Comparison of ENCODE assay signal across 8 cellular contexts in the genomic region with DNA sequence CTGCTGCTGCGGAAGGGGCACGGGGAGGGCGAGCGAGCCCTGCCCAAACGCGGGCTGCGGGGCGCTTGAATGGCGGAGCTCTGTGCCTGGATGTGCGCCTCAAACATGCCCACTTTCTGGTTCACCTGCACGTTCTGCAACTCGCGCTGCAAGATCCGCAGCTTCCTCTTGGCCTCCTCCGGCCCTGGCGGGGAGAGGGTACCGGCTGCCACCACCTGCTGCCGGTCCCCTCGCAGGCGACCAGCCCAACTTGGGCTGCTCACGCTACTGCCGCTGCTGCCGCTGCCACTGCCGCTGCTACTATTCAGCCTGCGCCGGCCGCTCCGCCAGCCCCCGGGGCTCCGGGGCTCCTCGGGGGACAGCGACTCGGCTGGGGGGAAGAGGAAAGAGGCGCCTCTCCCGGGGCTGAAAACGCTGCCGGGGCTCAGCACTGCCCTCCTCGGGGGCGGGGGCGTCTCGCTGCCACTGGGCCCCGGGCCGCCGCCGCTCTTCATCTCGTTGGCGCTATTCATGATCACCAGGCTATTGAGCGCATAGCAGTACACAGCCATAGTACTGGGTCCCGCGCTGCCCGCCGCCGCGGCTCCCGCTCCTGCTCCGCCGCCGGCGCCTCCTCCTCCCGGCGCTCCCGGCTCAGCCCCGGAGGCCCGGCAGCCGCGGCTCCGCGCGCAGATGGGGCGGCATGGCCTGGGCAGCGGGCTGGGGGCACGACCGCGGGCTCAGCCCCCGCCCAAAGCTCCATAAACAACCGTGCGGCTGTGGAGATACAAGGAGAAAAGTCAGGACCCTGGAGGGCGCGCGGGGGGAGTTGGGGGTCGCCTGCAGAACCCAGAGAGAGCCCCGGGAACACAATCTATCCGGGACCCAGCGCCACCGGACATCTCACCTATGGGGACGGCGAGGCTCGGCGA. TPM values are rescaled to one million over a fixed set of nuclear protein-coding genes. Genes with fewer than 3 reads are reported as not detected.
DNase-seq lines count a peak whose midpoint lies in the region; ATAC-seq and TF ChIP-seq lines count a peak whose summit lies in the region.

No MANE protein-coding gene starts in this region.

- peak overlapping the region; percentile 78 for H3K4me3 ChIP-seq in HL-60 (replicated peaks; ENCODE audit: insufficient read depth, low read length)
- H3K4me3 ChIP-seq in ectodermal cell (ENCODE audit: insufficient read depth, low read depth, low read length) = peak overlapping the region; percentile 71
- H3K4me3 ChIP-seq in lower lobe of right lung = peak overlapping the region; percentile 98

- intact Hi-C loops in activated CD4-positive, alpha-beta T cell treated with anti-CD3 and anti-CD28 coated beads, Interleukin-2, amount 10 ng/mL, durations not matched to agents 24 days and 14 days (cut with micrococcal nuclease) = loop anchor here (1.0 to 10.0 kb wide), 5 partner anchors 29 to 332 kb away; partner anchors contain the start of genes PARP1 and STUM
- intact Hi-C loops in lower lobe of right lung (cut with DNase I) = no loop called here

- H3K27ac ChIP-seq in C4-2B = peak overlapping the region; percentile 84; the same call in 1 of the 2 replicates
- peak overlapping the region; percentile 93 for H3K27ac ChIP-seq in HL-60 (replicated peaks)
- no peak overlapping the region for H3K27ac ChIP-seq in ectodermal cell (ENCODE audit: insufficient read depth, low read depth, low read length, poor library complexity, severe bottlenecking)
- peak overlapping the region; percentile 89 for H3K27ac ChIP-seq in lower lobe of right lung

- no peak for TF ChIP-seq CTCF in C4-2B (conservative IDR thresholded peaks at IDR 0.05)
- no peak for TF ChIP-seq CTCF in HL-60 (IDR thresholded peaks at IDR 0.05; ENCODE audit: insufficient read depth, low read length)
- peak; percentile 32 for TF ChIP-seq CTCF in lower lobe of right lung (IDR thresholded peaks at IDR 0.05)

- peaks cover 45% of the 10 kb centered on the region for H3K4me1 Mint-ChIP-seq in activated CD4-positive, alpha-beta T cell treated with anti-CD3 and anti-CD28 coated beads, Interleukin-2, amount 10 ng/mL, durations not matched to agents 24 days and 14 days
- H3K4me1 Mint-ChIP-seq in stimulated activated naive CD8-positive, alpha-beta T cell treated with anti-CD3 and anti-CD28 coated beads, Interleukin-15, amount 100 ng/mL, for 72 hours = peaks cover 33% of the 10 kb centered on the region

- H3K27ac Mint-ChIP-seq in activated CD4-positive, alpha-beta T cell treated with anti-CD3 and anti-CD28 coated beads, Interleukin-2, amount 10 ng/mL, durations not matched to agents 24 days and 14 days = peak overlapping the region; percentile 94
- H3K27ac Mint-ChIP-seq in stimulated activated naive CD8-positive, alpha-beta T cell treated with anti-CD3 and anti-CD28 coated beads, Interleukin-15, amount 100 ng/mL, for 72 hours = peak overlapping the region; percentile 61 to 96

- H3K4me3 Mint-ChIP-seq in activated CD4-positive, alpha-beta T cell treated with anti-CD3 and anti-CD28 coated beads, Interleukin-2, amount 10 ng/mL, durations not matched to agents 24 days and 14 days = peak overlapping the region; percentile 84
- H3K4me3 Mint-ChIP-seq in stimulated activated naive CD8-positive, alpha-beta T cell treated with anti-CD3 and anti-CD28 coated beads, Interleukin-15, amount 100 ng/mL, for 72 hours = peak overlapping the region; percentile 78 to 91

- DNase-seq in HL-60 (ENCODE audit: low read depth in 1 of 2, low spot score in 1 of 2) (peak; percentile 12 to 44), lower lobe of right lung (peak; percentile 67), OCI-M2 (lab: John Stamatoyannopoulos, UW; ENCODE audit: unreplicated experiment) (no peak)
- DNase-seq in activated CD4-positive, alpha-beta T cell treated with anti-CD3 and anti-CD28 coated beads, Interleukin-2, amount 10 ng/mL, durations not matched to agents 24 days and 14 days = peak; percentile 86
- DNase-seq in stimulated activated naive CD8-positive, alpha-beta T cell treated with anti-CD3 and anti-CD28 coated beads, Interleukin-15, amount 100 ng/mL, for 72 hours = peak; percentile 72 to 77

- ATAC-seq in GM19324 (IDR thresholded peaks at IDR 0.05; ENCODE audit: low FRiP score, unreplicated experiment) (peak; percentile 30), lower lobe of right lung (peak; percentile 63)
- ATAC-seq in stimulated activated naive CD8-positive, alpha-beta T cell treated with anti-CD3 and anti-CD28 coated beads, Interleukin-15, amount 100 ng/mL, for 72 hours = peak; percentile 74

- WGBS in ectodermal cell, 2 experiments = 6 to 7% methylated on average over 89 of the region's 89 CpGs

- H3K4me1 ChIP-seq in ectodermal cell (ENCODE audit: control insufficient read depth, insufficient read depth, low read length) = peaks cover 24% of the 10 kb centered on the region
- H3K4me1 ChIP-seq in lower lobe of right lung = peaks cover 58% of the 10 kb centered on the region

- no peaks in the 10 kb centered on the region for H3K27me3 Mint-ChIP-seq in activated CD4-positive, alpha-beta T cell treated with anti-CD3 and anti-CD28 coated beads, Interleukin-2, amount 10 ng/mL, durations not matched to agents 24 days and 14 days
- H3K27me3 Mint-ChIP-seq in stimulated activated naive CD8-positive, alpha-beta T cell treated with anti-CD3 and anti-CD28 coated beads, Interleukin-15, amount 100 ng/mL, for 72 hours = no peaks in the 10 kb centered on the region

- no peaks in the 10 kb centered on the region for H3K27me3 ChIP-seq in HL-60 (ENCODE audit: insufficient read depth, poor library complexity, severe bottlenecking)
- H3K27me3 ChIP-seq in ectodermal cell (ENCODE audit: control insufficient read depth, insufficient read depth, low read length, poor library complexity, severe bottlenecking) = peaks cover 51% of the 10 kb centered on the region
- no peaks in the 10 kb centered on the region for H3K27me3 ChIP-seq in lower lobe of right lung (ENCODE audit: low read depth)

- H3K36me3 Mint-ChIP-seq in activated CD4-positive, alpha-beta T cell treated with anti-CD3 and anti-CD28 coated beads, Interleukin-2, amount 10 ng/mL, durations not matched to agents 24 days and 14 days (ENCODE audit: low read depth) = peaks cover 35% of the 10 kb centered on the region

- H3K36me3 ChIP-seq in ectodermal cell (ENCODE audit: control insufficient read depth, insufficient read depth, low read length) (no peaks in the 10 kb centered on the region), lower lobe of right lung (peaks cover 19% of the 10 kb centered on the region)

- no peaks in the 10 kb centered on the region for H3K9me3 ChIP-seq in ectodermal cell (ENCODE audit: control insufficient read depth, low read length)
- H3K9me3 ChIP-seq in lower lobe of right lung = no peaks in the 10 kb centered on the region

- H3K9me3 Mint-ChIP-seq in activated CD4-positive, alpha-beta T cell treated with anti-CD3 and anti-CD28 coated beads, Interleukin-2, amount 10 ng/mL, durations not matched to agents 24 days and 14 days = no peaks in the 10 kb centered on the region
- no peaks in the 10 kb centered on the region for H3K9me3 Mint-ChIP-seq in stimulated activated naive CD8-positive, alpha-beta T cell treated with anti-CD3 and anti-CD28 coated beads, Interleukin-15, amount 100 ng/mL, for 72 hours

RNA-seq across cellular contexts. Expression of gene ITPKB, which starts 1.9 kb away (rescaled TPM):
- total RNA-seq in activated CD4-positive, alpha-beta T cell treated with anti-CD3 and anti-CD28 coated beads, Interleukin-2, amount 10 ng/mL, durations not matched to agents 24 days and 14 days = 29.3 and 31.2 TPM in 2 replicates
- polyA plus RNA-seq in ectodermal cell (2013, experiment 1 of 4) = 17.1 TPM
- polyA plus RNA-seq in ectodermal cell (2013, experiment 2 of 4) = 18.1 TPM
- 11.2 TPM for polyA plus RNA-seq in ectodermal cell (2013, experiment 3 of 4)
- 12.5 TPM for polyA plus RNA-seq in ectodermal cell (2013, experiment 4 of 4)
- 42.3 TPM for total RNA-seq in lower lobe of right lung
